8 cellular contexts compared by ENCODE assay signal in genomic region chr4:148443550-148444295, GRCh38. TPM values are rescaled to one million over a fixed set of nuclear protein-coding genes. Genes with fewer than 3 reads are reported as not detected.
A peak's percentile ranks its signal among the peaks of the same experiment; 100 is the strongest.
DNase-seq lines count a peak whose midpoint lies in the region; ATAC-seq and TF ChIP-seq lines count a peak whose summit lies in the region.

No MANE protein-coding gene starts in this region.

- peak overlapping the region; percentile 97 for H3K4me3 ChIP-seq in lower lobe of right lung

- peaks cover 26% of the 10 kb centered on the region for H3K4me1 ChIP-seq in lower lobe of right lung

- peaks cover 4% of the 10 kb centered on the region for H3K27me3 ChIP-seq in lower lobe of right lung (ENCODE audit: low read depth)

- intact Hi-C loops in lower lobe of right lung (cut with DNase I), result no loop called here

- ATAC-seq in lower lobe of right lung (peak in 1 of 2 donors; percentile 9), HG03045 (IDR thresholded peaks at IDR 0.05; ENCODE audit: unreplicated experiment) (no peak)

- H3K9me3 ChIP-seq in lower lobe of right lung, result no peaks in the 10 kb centered on the region

- no peaks in the 10 kb centered on the region for H3K36me3 ChIP-seq in lower lobe of right lung

- H3K27ac ChIP-seq in VCaP, result peak overlapping the region; percentile 58; the same call in 1 of the 2 replicates
- H3K27ac ChIP-seq in lower lobe of right lung, result peak overlapping the region; percentile 75

- DNase-seq in GM03348 (ENCODE audit: low spot score), result peak; percentile 39
- peak; percentile 37 for DNase-seq in central memory CD4-positive, alpha-beta T cell
- DNase-seq in lower lobe of right lung, result peak; percentile 67
- peak; percentile 15 to 32 for DNase-seq in stimulated activated CD8-positive, alpha-beta memory T cell treated with anti-CD3 and anti-CD28 coated beads, Interleukin-2, amount 100 ng/mL, for 48 hours (ENCODE audit: low read depth in 2 of 2)
- DNase-seq in iPS-NIHi11 (ENCODE audit: low spot score), result no peak
- no peak for DNase-seq in cortex of kidney (lab: John Stamatoyannopoulos, UW)

- TF ChIP-seq CTCF in VCaP (conservative IDR thresholded peaks at IDR 0.05) (no peak), lower lobe of right lung (IDR thresholded peaks at IDR 0.05) (no peak)

RNA-seq across cellular contexts. Expression of gene NR3C2, which starts 1.5 kb away (rescaled TPM):
- 31.4 TPM for total RNA-seq in lower lobe of right lung

Comparison
In these comparisons a context has a peak if more than half of its experiments do, and no peak if none do; other contexts are left out.
1. DNase-seq: peak in GM03348 (single experiment), central memory CD4-positive, alpha-beta T cell (single experiment), lower lobe of right lung (single experiment) and stimulated activated CD8-positive, alpha-beta memory T cell treated with anti-CD3 and anti-CD28 coated beads, Interleukin-2, amount 100 ng/mL, for 48 hours (2 of 2); none in iPS-NIHi11 (single experiment) and cortex of kidney (single experiment).